ENCODE assay signal across 2 cellular contexts in genomic region chr1:12573015-12573825, GRCh38.
TF ChIP-seq lines count a peak whose summit lies in the region.

No MANE protein-coding gene starts in this region.

TF ChIP-seq in K562, 482 proteins besides CTCF, POLR2A, EP300 and RAD21:
- TF ChIP-seq ZNF24 (IDR thresholded peaks at IDR 0.05) (peak; percentile 83), MYNN (IDR thresholded peaks at IDR 0.05) (no peak), MYNN (CRISPR knock-in tag; IDR thresholded peaks at IDR 0.05) (no peak), KDM1A (IDR thresholded peaks at IDR 0.05) (0 out of 4 replicates have a peak, but pooled peaks of 1 of the 2 experiments have one; percentile 21), BCOR (IDR thresholded peaks at IDR 0.05) (0 out of 2 replicates have a peak, but pooled peaks have one; percentile 30), SMARCC2 (IDR thresholded peaks at IDR 0.05; ENCODE audit: low read depth) (no peak), E2F6 (IDR thresholded peaks at IDR 0.05; ENCODE audit: borderline replicate concordance in 1 of 2, extremely low read depth in 1 of 2, insufficient read depth in 1 of 2, insufficient read length in 1 of 2, low read depth in 1 of 2, low read length in 1 of 2, poor library complexity in 1 of 2, severe bottlenecking in 1 of 2) (peak in 1 of 2 experiments; percentile 7), ZNF232 (CRISPR knock-in tag; IDR thresholded peaks at IDR 0.05) (no peak), ZNF174 (CRISPR knock-in tag; IDR thresholded peaks at IDR 0.05) (no peak), CEBPG (CRISPR knock-in tag; IDR thresholded peaks at IDR 0.05) (no peak), CEBPG (tag; conservative IDR thresholded peaks at IDR 0.05 in 1 of 2, IDR thresholded peaks at IDR 0.05 in 1 of 2) (peak in 1 of 2 experiments; percentile 66; a peak in 1 of 4 replicates), CXXC5 (CRISPR knock-in tag; IDR thresholded peaks at IDR 0.05) (no peak), SETDB1 (IDR thresholded peaks at IDR 0.05; ENCODE audit: low read length) (no peak), ZNF584 (CRISPR knock-in tag; IDR thresholded peaks at IDR 0.05; ENCODE audit: low read depth) (no peak), KAT7 (CRISPR knock-in tag; IDR thresholded peaks at IDR 0.05; ENCODE audit: borderline replicate concordance) (no peak), SREBF1 (IDR thresholded peaks at IDR 0.05; ENCODE audit: borderline replicate concordance, low read depth, low read length) (no peak), HNRNPLL (IDR thresholded peaks at IDR 0.05; ENCODE audit: low read depth, low read length, poor library complexity, severe bottlenecking) (no peak)

TF ChIP-seq in HepG2, 621 proteins besides CTCF, POLR2A, EP300 and RAD21:
- peak; percentile 44 for TF ChIP-seq RBM22 (optimal IDR thresholded peaks at IDR 0.05; ENCODE audit: low read length)
- no peak for TF ChIP-seq IRF9 (CRISPR knock-in tag; IDR thresholded peaks at IDR 0.05; ENCODE audit: borderline replicate concordance)
- TF ChIP-seq TBX2 (CRISPR knock-in tag; IDR thresholded peaks at IDR 0.05; ENCODE audit: borderline replicate concordance): no peak
- TF ChIP-seq ZSCAN22 (CRISPR knock-in tag; IDR thresholded peaks at IDR 0.05): peak; percentile 62; the same call in 1 of the 2 replicates
- 0 out of 2 replicates have a peak, but pooled peaks have one; percentile 31 for TF ChIP-seq ZNF850 (CRISPR knock-in tag; conservative IDR thresholded peaks at IDR 0.05)
- TF ChIP-seq ZNF75D (CRISPR knock-in tag; IDR thresholded peaks at IDR 0.05; ENCODE audit: borderline replicate concordance): no peak
- TF ChIP-seq ZNF24 (IDR thresholded peaks at IDR 0.05): 0 out of 2 replicates have a peak, but pooled peaks have one; percentile 18
- no peak for TF ChIP-seq RFX3 (CRISPR knock-in tag; IDR thresholded peaks at IDR 0.05)
- no peak for TF ChIP-seq ZSCAN21 (CRISPR knock-in tag; IDR thresholded peaks at IDR 0.05; ENCODE audit: borderline replicate concordance)
- no peak for TF ChIP-seq HNF1A (IDR thresholded peaks at IDR 0.05; ENCODE audit: low read depth)
- no peak for TF ChIP-seq HNF1A (CRISPR knock-in tag; IDR thresholded peaks at IDR 0.05; ENCODE audit: borderline replicate concordance)
- no peak for TF ChIP-seq ZNF343 (CRISPR knock-in tag; IDR thresholded peaks at IDR 0.05)
- TF ChIP-seq HNF4G (IDR thresholded peaks at IDR 0.05; ENCODE audit: borderline replicate concordance, low read depth, low read length): no peak
- TF ChIP-seq HNF4G (CRISPR knock-in tag; IDR thresholded peaks at IDR 0.05; ENCODE audit: borderline replicate concordance, low read depth): no peak
- TF ChIP-seq ZC3H4 (CRISPR knock-in tag; IDR thresholded peaks at IDR 0.05; ENCODE audit: borderline replicate concordance): no peak
- TF ChIP-seq MYC (CRISPR knock-in tag; IDR thresholded peaks at IDR 0.05; ENCODE audit: borderline replicate concordance): no peak
